10 cellular contexts compared by ENCODE assay signal in the genomic region with DNA sequence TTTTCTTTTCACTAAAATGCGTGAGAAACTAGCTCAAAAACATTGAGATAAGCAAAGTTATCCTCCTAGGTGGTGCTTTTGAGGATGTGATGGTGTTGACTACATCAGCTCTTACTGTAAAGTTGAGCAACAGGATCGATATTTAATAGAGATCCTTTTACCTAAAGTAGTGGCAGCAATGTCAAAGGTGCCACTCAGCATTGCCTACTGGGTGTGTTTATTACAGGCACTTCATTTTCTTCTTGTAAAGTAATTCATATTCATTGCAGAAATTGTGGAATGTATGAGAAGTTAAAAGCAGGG. TPM values are rescaled to one million over a fixed set of nuclear protein-coding genes. Genes with fewer than 3 reads are reported as not detected.
A peak's percentile ranks its signal among the peaks of the same experiment; 100 is the strongest.
DNase-seq lines count a peak whose midpoint lies in the region; ATAC-seq, FAIRE-seq and TF ChIP-seq lines count a peak whose summit lies in the region.
"Had no signal": no experiment of that assay in that cellular context is flagged by ENCODE, and none has a peak within 500 bp of the region (broad histone marks: within the 10 kb centered on the region; RNA-seq: fewer than 3 reads in every experiment).

No MANE protein-coding gene starts in this region.

- POLR2A ChIA-PET in activated CD4-positive, alpha-beta T cell treated with anti-CD3 and anti-CD28 coated beads for 36 hours (lab: Charles Lee) = interaction anchor here (0.6 kb wide), 1 partner anchor 23 kb away, joined by 3 read pairs; no protein-coding TSS in a partner anchor

- intact Hi-C loops in activated CD4-positive, alpha-beta T cell treated with anti-CD3 and anti-CD28 coated beads for 36 hours (cut with DNase I, micrococcal nuclease) = loop anchor here (5.0 to 10.0 kb wide), 2 partner anchors 435 to 517 kb away; partner anchors contain the start of gene CDK12 (in 1 of the 2)
- intact Hi-C loops in kidney (cut with DNase I) = no loop called here
- intact Hi-C loops in lower leg skin (cut with DNase I; ENCODE audit: low total_unique reads) = no loop called here

- no peak for DNase-seq in activated CD4-positive, alpha-beta T cell treated with anti-CD3 and anti-CD28 coated beads for 36 hours
- no peak for DNase-seq in activated CD4-positive, alpha-beta T cell treated with anti-CD3 and anti-CD28 coated beads, Interleukin-2, amount 50 U/mL, for 48 hours
- DNase-seq in activated naive CD4-positive, alpha-beta T cell treated with anti-CD3 and anti-CD28 coated beads, Interleukin-2, amount 50 U/mL, for 72 hours (ENCODE audit: low spot score in 2 of 2) = no peak
- DNase-seq in kidney (no peak), mucosa of gallbladder (ENCODE audit: low spot score) (no peak), lower leg skin (ENCODE audit: low spot score in 2 of 2) (no peak)
- DNase-seq in activated CD4-positive, CD25-positive, alpha-beta regulatory T cell treated with anti-CD3 and anti-CD28 coated beads, Interleukin-2, amount 50 U/mL, for 72 hours = no peak
- DNase-seq: ACHN, SHP77 treated with DMSO at 0.1 percent for 48 hours had no signal

- peak overlapping the region; percentile 97 for H3K9ac ChIP-seq in kidney (ENCODE audit: low read length in 2 of 2)
- peak overlapping the region; percentile 92 to 98 for H3K9ac ChIP-seq in stomach smooth muscle (ENCODE audit: low read length in 2 of 2)

- peaks cover 4% of the 10 kb centered on the region for H3K27me3 Mint-ChIP-seq in activated CD4-positive, alpha-beta T cell treated with anti-CD3 and anti-CD28 coated beads for 36 hours

- no peak for TF ChIP-seq POLR2A in lower leg skin (IDR thresholded peaks at IDR 0.05)

- H3K4me1 ChIP-seq in kidney (ENCODE audit: control insufficient read depth in 1 of 2, insufficient read depth in 1 of 2, low read depth in 1 of 2, low read length in 2 of 2) (peaks cover 3 to 12% of the 10 kb centered on the region in 2 donors), stomach smooth muscle (ENCODE audit: control insufficient read depth, insufficient read depth, low read length) (peaks cover 23% of the 10 kb centered on the region)

- TF ChIP-seq CTCF in kidney (IDR thresholded peaks at IDR 0.05; ENCODE audit: borderline replicate concordance, extremely low read depth, insufficient read depth) (no peak), lower leg skin (IDR thresholded peaks at IDR 0.05) (no peak)

- no peaks in the 10 kb centered on the region for H3K27me3 ChIP-seq in stomach smooth muscle (ENCODE audit: control insufficient read depth in 1 of 2, insufficient read depth in 2 of 2, low read length in 2 of 2)

- 31 to 42% methylated on average over 2 of the region's 2 CpGs for WGBS in lower leg skin, 2 donors

- peak overlapping the region; percentile 90 for H3K27ac Mint-ChIP-seq in activated CD4-positive, alpha-beta T cell treated with anti-CD3 and anti-CD28 coated beads for 36 hours
- H3K27ac Mint-ChIP-seq in activated naive CD4-positive, alpha-beta T cell treated with anti-CD3 and anti-CD28 coated beads, Interleukin-2, amount 50 U/mL, for 72 hours = peak overlapping the region; percentile 93 to 99

- no peaks in the 10 kb centered on the region for H3K9me3 Mint-ChIP-seq in activated CD4-positive, alpha-beta T cell treated with anti-CD3 and anti-CD28 coated beads for 36 hours (ENCODE audit: low read depth)
- H3K9me3 Mint-ChIP-seq in activated naive CD4-positive, alpha-beta T cell treated with anti-CD3 and anti-CD28 coated beads, Interleukin-2, amount 50 U/mL, for 72 hours = no peaks in the 10 kb centered on the region

- H3K4me3 ChIP-seq in kidney (ENCODE audit: low read length in 2 of 2) = peak overlapping the region; percentile 94
- peak overlapping the region; percentile 91 to 97 for H3K4me3 ChIP-seq in stomach smooth muscle (ENCODE audit: low read length in 2 of 2)
- H3K4me3 ChIP-seq in lower leg skin (ENCODE audit: low read depth, poor library complexity, severe bottlenecking) = no peak overlapping the region

- peaks cover 36% of the 10 kb centered on the region for H3K36me3 Mint-ChIP-seq in activated CD4-positive, alpha-beta T cell treated with anti-CD3 and anti-CD28 coated beads for 36 hours (ENCODE audit: low read depth)
- peaks cover 24 to 34% of the 10 kb centered on the region in 2 donors for H3K36me3 Mint-ChIP-seq in activated naive CD4-positive, alpha-beta T cell treated with anti-CD3 and anti-CD28 coated beads, Interleukin-2, amount 50 U/mL, for 72 hours

- H3K4me3 Mint-ChIP-seq in activated CD4-positive, alpha-beta T cell treated with anti-CD3 and anti-CD28 coated beads for 36 hours = peak overlapping the region; percentile 94

- H3K4me1 Mint-ChIP-seq in activated CD4-positive, alpha-beta T cell treated with anti-CD3 and anti-CD28 coated beads for 36 hours = peaks cover 31% of the 10 kb centered on the region

- ATAC-seq in activated CD4-positive, alpha-beta T cell treated with anti-CD3 and anti-CD28 coated beads for 36 hours = no peak
- ATAC-seq in activated naive CD4-positive, alpha-beta T cell treated with anti-CD3 and anti-CD28 coated beads, Interleukin-2, amount 50 U/mL, for 72 hours = no peak

- no peak for FAIRE-seq in kidney (lab: Jason Lieb, UNC)

- no peak overlapping the region for H3K27ac ChIP-seq in kidney (ENCODE audit: low read depth in 2 of 2, low read length in 2 of 2)
- H3K27ac ChIP-seq in stomach smooth muscle (ENCODE audit: low read length) = no peak overlapping the region

- H3K36me3 ChIP-seq in kidney (ENCODE audit: control insufficient read depth in 1 of 2, insufficient read depth in 2 of 2, low read length in 2 of 2) (peaks cover 26 to 28% of the 10 kb centered on the region in 2 donors), stomach smooth muscle (ENCODE audit: control insufficient read depth in 2 of 2, insufficient read depth in 2 of 2, low read length in 2 of 2) (peaks cover 26 to 29% of the 10 kb centered on the region in 2 donors)

- H3K9me3 ChIP-seq in kidney (ENCODE audit: control insufficient read depth in 1 of 2, low read length in 2 of 2) = no peaks in the 10 kb centered on the region
- no peaks in the 10 kb centered on the region for H3K9me3 ChIP-seq in stomach smooth muscle (ENCODE audit: control insufficient read depth in 2 of 2, low read length in 2 of 2)

- CTCF ChIA-PET in activated CD4-positive, alpha-beta T cell treated with anti-CD3 and anti-CD28 coated beads for 36 hours (lab: Charles Lee) = interaction anchor here (0.7 to 4.5 kb wide), 4 partner anchors 15 to 360 kb away, joined by 3 to 23 read pairs (median 3); partner anchors contain the start of gene MED24

RNA-seq across cellular contexts. Expression of gene PSMD3, which starts 1.4 kb away (rescaled TPM):
- total RNA-seq in activated CD4-positive, alpha-beta T cell treated with anti-CD3 and anti-CD28 coated beads for 36 hours = 100 to 1,000 TPM; 141 to 146 TPM
- total RNA-seq in activated naive CD4-positive, alpha-beta T cell treated with anti-CD3 and anti-CD28 coated beads, Interleukin-2, amount 50 U/mL, for 72 hours = 100 to 1,000 TPM in 1 of 2 donors, 10 to 100 TPM in 1; 89.7 to 136 TPM
- 66.4 TPM for total RNA-seq in kidney
- 63.6 TPM for polyA plus RNA-seq in kidney (ENCODE audit: insufficient read depth, low read depth, low replicate concordance)
- total RNA-seq in mucosa of gallbladder = 69.5 TPM
- total RNA-seq in lower leg skin = 100 to 1,000 TPM; 106 to 154 (median 129) TPM

RNA-seq across cellular contexts. Expression of gene GSDMA, which starts 19.2 kb away (rescaled TPM):
- total RNA-seq in activated CD4-positive, alpha-beta T cell treated with anti-CD3 and anti-CD28 coated beads for 36 hours = 1 to 10 TPM in 1 of 2 experiments, under 1 TPM in 1; 0.98 to 1.1 TPM
- total RNA-seq in activated naive CD4-positive, alpha-beta T cell treated with anti-CD3 and anti-CD28 coated beads, Interleukin-2, amount 50 U/mL, for 72 hours = 1 to 10 TPM in 1 of 2 donors, under 1 TPM in 1; 0.50 to 1.1 TPM
- total RNA-seq in kidney (0.47 TPM), mucosa of gallbladder (not detected), lower leg skin (100 to 1,000 TPM; 146 to 271 (median 163) TPM)
- polyA plus RNA-seq in kidney (ENCODE audit: insufficient read depth, low read depth, low replicate concordance) = 0.80 TPM

RNA-seq across cellular contexts. Expression of gene CSF3, which starts 33.2 kb away (rescaled TPM):
- total RNA-seq in activated CD4-positive, alpha-beta T cell treated with anti-CD3 and anti-CD28 coated beads for 36 hours = not detected
- not detected for total RNA-seq in activated naive CD4-positive, alpha-beta T cell treated with anti-CD3 and anti-CD28 coated beads, Interleukin-2, amount 50 U/mL, for 72 hours
- total RNA-seq in kidney = not detected
- polyA plus RNA-seq in kidney (ENCODE audit: insufficient read depth, low read depth, low replicate concordance) = not detected
- not detected for total RNA-seq in mucosa of gallbladder
- total RNA-seq in lower leg skin = under 1 TPM in 2 of 4 donors, not detected in 2; 0.21 to 0.45 TPM

RNA-seq across cellular contexts. Expression of gene LRRC3C, which starts 54.5 kb away (rescaled TPM):
- not detected for total RNA-seq in activated CD4-positive, alpha-beta T cell treated with anti-CD3 and anti-CD28 coated beads for 36 hours
- not detected for total RNA-seq in activated naive CD4-positive, alpha-beta T cell treated with anti-CD3 and anti-CD28 coated beads, Interleukin-2, amount 50 U/mL, for 72 hours
- total RNA-seq in kidney (not detected), mucosa of gallbladder (not detected), lower leg skin (under 1 TPM in 1 of 4 donors, not detected in 3; 0.52 TPM)
- not detected for polyA plus RNA-seq in kidney (ENCODE audit: insufficient read depth, low read depth, low replicate concordance)

RNA-seq across cellular contexts. Expression of gene ORMDL3, which starts 54.6 kb away (rescaled TPM):
- 10 to 100 TPM; 46.8 to 64.9 TPM for total RNA-seq in activated CD4-positive, alpha-beta T cell treated with anti-CD3 and anti-CD28 coated beads for 36 hours
- total RNA-seq in activated naive CD4-positive, alpha-beta T cell treated with anti-CD3 and anti-CD28 coated beads, Interleukin-2, amount 50 U/mL, for 72 hours = 10 to 100 TPM; 52.6 to 76.6 TPM
- total RNA-seq in kidney (48.8 TPM), mucosa of gallbladder (73.6 TPM), lower leg skin (10 to 100 TPM; 58.1 to 84.0 (median 70.0) TPM)
- polyA plus RNA-seq in kidney (ENCODE audit: insufficient read depth, low read depth, low replicate concordance) = 85.9 TPM

Comparison
In these comparisons a context has a peak if more than half of its experiments do, and no peak if none do; other contexts are left out.
1. RNA of gene GSDMA, which starts 19.2 kb away (total RNA-seq): 146 to 271 TPM in lower leg skin; 0.50 to 1.1 TPM in activated naive CD4-positive, alpha-beta T cell treated with anti-CD3 and anti-CD28 coated beads, Interleukin-2, amount 50 U/mL, for 72 hours, 0.98 to 1.1 TPM in activated CD4-positive, alpha-beta T cell treated with anti-CD3 and anti-CD28 coated beads for 36 hours, 0.47 TPM in kidney (single experiment) and not detected in mucosa of gallbladder (single experiment); every median in the first group is over 10 times any median in the second.
2. intact Hi-C loops: an anchor here in activated CD4-positive, alpha-beta T cell treated with anti-CD3 and anti-CD28 coated beads for 36 hours (5.0 to 10.0 kb wide); none called in kidney and lower leg skin.